8 cellular contexts compared by ENCODE assay signal in genomic region chr11:65859134-65859811, GRCh38. TPM values are rescaled to one million over a fixed set of nuclear protein-coding genes. Genes with fewer than 3 reads are reported as not detected.
A peak's percentile ranks its signal among the peaks of the same experiment; 100 is the strongest.
DNase-seq lines count a peak whose midpoint lies in the region; ATAC-seq and TF ChIP-seq lines count a peak whose summit lies in the region.

No MANE protein-coding gene starts in this region.

- peak; percentile 53 for ATAC-seq in GM21423 (IDR thresholded peaks at IDR 0.05; ENCODE audit: unreplicated experiment)

- 0% methylated on average over 28 to 45 of the region's 45 CpGs for WGBS in endodermal cell (ENCODE audit: insufficient coverage in 1 of 2, insufficient read length in 1 of 2), 2 experiments

- H3K27me3 Mint-ChIP-seq in endodermal cell (ENCODE audit: insufficient read depth) = no peaks in the 10 kb centered on the region

- H3K27ac ChIP-seq in HUES48 (ENCODE audit: low read depth, low read length) = peak overlapping the region; percentile 97
- peak overlapping the region; percentile 93 for H3K27ac ChIP-seq in endodermal cell (ENCODE audit: low read depth, low read length)

- H3K27me3 ChIP-seq in HUES48 (ENCODE audit: control insufficient read depth, insufficient read depth, low read length) = no peaks in the 10 kb centered on the region
- H3K27me3 ChIP-seq in NT2/D1 (ENCODE audit: insufficient read depth, insufficient read length) = no peaks in the 10 kb centered on the region
- no peaks in the 10 kb centered on the region for H3K27me3 ChIP-seq in endodermal cell (ENCODE audit: control insufficient read depth, insufficient read depth, low read length, poor library complexity, severe bottlenecking)

- H3K36me3 ChIP-seq in HUES48 (ENCODE audit: control insufficient read depth, insufficient read depth, low read length) = peaks cover 45% of the 10 kb centered on the region
- peaks cover 64% of the 10 kb centered on the region for H3K36me3 ChIP-seq in NT2/D1 (ENCODE audit: insufficient read depth, insufficient read length, low read length)
- peaks cover 54% of the 10 kb centered on the region for H3K36me3 ChIP-seq in endodermal cell (ENCODE audit: control insufficient read depth, insufficient read depth, low read length)

- H3K9ac ChIP-seq in HUES48 (ENCODE audit: low read depth, low read length) (peak overlapping the region; percentile 78), NT2/D1 (ENCODE audit: insufficient read length, low read depth) (peak overlapping the region; percentile 95), endodermal cell (ENCODE audit: extremely low read depth, low read length, poor library complexity, severe bottlenecking) (peak overlapping the region; percentile 84)

- H3K9me3 ChIP-seq in HUES48 (ENCODE audit: control insufficient read depth, insufficient read depth, low read length) = no peaks in the 10 kb centered on the region
- no peaks in the 10 kb centered on the region for H3K9me3 ChIP-seq in NT2/D1 (ENCODE audit: insufficient read depth, low read length)
- no peaks in the 10 kb centered on the region for H3K9me3 ChIP-seq in endodermal cell (ENCODE audit: control insufficient read depth, low read length)

- TF ChIP-seq CTCF in endodermal cell (conservative IDR thresholded peaks at IDR 0.05) = peak; percentile 44

- no peaks in the 10 kb centered on the region for H3K9me3 Mint-ChIP-seq in endodermal cell

- H3K27ac Mint-ChIP-seq in endodermal cell = peak overlapping the region; percentile 97

- peak overlapping the region; percentile 88 for H3K4me3 Mint-ChIP-seq in endodermal cell

- peaks cover 51% of the 10 kb centered on the region for H3K36me3 Mint-ChIP-seq in endodermal cell (ENCODE audit: low read depth)

- peaks cover 6% of the 10 kb centered on the region for H3K4me1 ChIP-seq in HUES48 (ENCODE audit: control insufficient read depth, insufficient read depth, low read length)
- H3K4me1 ChIP-seq in NT2/D1 (ENCODE audit: insufficient read depth, insufficient read length) = peaks cover 19% of the 10 kb centered on the region
- peaks cover 10% of the 10 kb centered on the region for H3K4me1 ChIP-seq in endodermal cell (ENCODE audit: control insufficient read depth, insufficient read depth, low read length)

- peak; percentile 97 for DNase-seq in Caki2 (ENCODE audit: low read depth)
- peak; percentile 100 for DNase-seq in NT2/D1 (ENCODE audit: low read depth, low spot score)
- peak; percentile 95 for DNase-seq in activated CD8-positive, alpha-beta memory T cell treated with anti-CD3 and anti-CD28 coated beads, Interleukin-2, amount 50 U/mL, for 24 hours (ENCODE audit: extremely low read depth)
- peak; percentile 99 for DNase-seq in endodermal cell
- peak; percentile 99 for DNase-seq in mesenteric fat pad (ENCODE audit: low spot score)
- peak; percentile 95 for DNase-seq in stimulated activated CD8-positive, alpha-beta memory T cell treated with anti-CD3 and anti-CD28 coated beads, Interleukin-15, amount 100 ng/mL, for 1 hour (ENCODE audit: low read depth)

- H3K4me3 ChIP-seq in HUES48 (ENCODE audit: low read depth, low read length) (peak overlapping the region; percentile 93), NT2/D1 (ENCODE audit: insufficient read length, low read depth) (peak overlapping the region; percentile 98), endodermal cell (ENCODE audit: low read length) (peak overlapping the region; percentile 97)

- peaks cover 21% of the 10 kb centered on the region for H3K4me1 Mint-ChIP-seq in endodermal cell

- in situ Hi-C loops in Caki2 (cut with HindIII; ENCODE audit: low pct_unique_long_range_greater_than_20kb, low sequenced_read_pairs) = no loop called here

RNA-seq across cellular contexts. Expression of gene MUS81, which starts 1.0 kb away (rescaled TPM):
- total RNA-seq in Caki2 (2014; rRNA removed; shearing (Covaris generic); ENCODE audit: low replicate concordance) = 69.0 and 76.8 TPM in 2 replicates
- total RNA-seq in endodermal cell (10 to 100 TPM; 51.0 to 64.5 TPM), mesenteric fat pad (38.0 TPM)
- 64.5 TPM for polyA plus RNA-seq in endodermal cell (2013, experiment 1 of 2)
- polyA plus RNA-seq in endodermal cell (2013, experiment 2 of 2) = 60.0 TPM

RNA-seq across cellular contexts. Expression of gene CFL1, which starts 1.3 kb away (rescaled TPM):
- 1,200 and 1,265 TPM in 2 replicates for total RNA-seq in Caki2 (2014; rRNA removed; shearing (Covaris generic); ENCODE audit: low replicate concordance)
- total RNA-seq in endodermal cell (1,000 to 10,000 TPM; 1,218 to 1,284 TPM), mesenteric fat pad (818 TPM)
- 1,019 TPM for polyA plus RNA-seq in endodermal cell (2013, experiment 1 of 2)
- 1,005 TPM for polyA plus RNA-seq in endodermal cell (2013, experiment 2 of 2)

RNA-seq across cellular contexts. Expression of gene EFEMP2, which starts 13.3 kb away (rescaled TPM):
- 0.75 and 5.2 TPM in 2 replicates for total RNA-seq in Caki2 (2014; rRNA removed; shearing (Covaris generic); ENCODE audit: low replicate concordance)
- total RNA-seq in endodermal cell (10 to 100 TPM; 84.5 to 99.6 TPM), mesenteric fat pad (87.7 TPM)
- polyA plus RNA-seq in endodermal cell (2013, experiment 1 of 2) = 44.2 TPM
- 46.6 TPM for polyA plus RNA-seq in endodermal cell (2013, experiment 2 of 2)

RNA-seq across cellular contexts. Expression of gene CTSW, which starts 20.4 kb away (rescaled TPM):
- not detected in 2 replicates for total RNA-seq in Caki2 (2014; rRNA removed; shearing (Covaris generic); ENCODE audit: low replicate concordance)
- total RNA-seq in endodermal cell = not detected
- polyA plus RNA-seq in endodermal cell (2013, experiment 1 of 2) = not detected
- polyA plus RNA-seq in endodermal cell (2013, experiment 2 of 2) = not detected
- 1.3 TPM for total RNA-seq in mesenteric fat pad

RNA-seq across cellular contexts. Expression of gene SNX32, which starts 25.5 kb away (rescaled TPM):
- not detected in 2 replicates for total RNA-seq in Caki2 (2014; rRNA removed; shearing (Covaris generic); ENCODE audit: low replicate concordance)
- total RNA-seq in endodermal cell = 1 to 10 TPM; 1.5 to 4.3 TPM
- 3.7 TPM for polyA plus RNA-seq in endodermal cell (2013, experiment 1 of 2)
- polyA plus RNA-seq in endodermal cell (2013, experiment 2 of 2) = 1.9 TPM
- not detected for total RNA-seq in mesenteric fat pad

Comparison
In these comparisons a context has a peak if more than half of its experiments do, and no peak if none do; other contexts are left out.
1. Peak in every context shown above with its lines: DNase-seq, ATAC-seq, H3K4me3 ChIP-seq and H3K27ac ChIP-seq.
2. RNA of gene EFEMP2, which starts 13.3 kb away (total RNA-seq): 84.5 to 99.6 TPM in endodermal cell and 87.7 TPM in mesenteric fat pad (single experiment); 0.75 to 5.2 TPM in Caki2; every median in the first group is over 10 times any median in the second.